Comparison of ENCODE assay signal across 8 cellular contexts in the genomic region with DNA sequence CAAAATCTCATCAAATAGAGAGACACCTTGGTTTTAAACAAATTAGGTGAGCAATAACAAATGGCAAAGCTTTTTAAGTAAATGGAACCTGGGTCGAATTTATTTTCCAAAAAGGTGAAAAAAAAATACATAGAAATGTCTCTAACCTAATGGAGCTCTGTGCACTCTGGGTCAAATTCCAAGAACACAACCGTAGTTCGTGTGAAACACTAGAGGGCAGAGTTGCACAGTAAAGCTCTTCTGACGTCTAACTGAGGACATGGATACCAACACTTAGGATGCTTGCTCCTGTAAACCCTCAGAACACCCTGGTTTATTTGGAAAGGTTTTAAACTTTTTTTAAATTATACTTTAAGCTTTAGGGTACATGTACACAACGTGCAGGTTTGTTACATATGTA.
DNase-seq lines count a peak whose midpoint lies in the region; ATAC-seq and FAIRE-seq lines count a peak whose summit lies in the region.

No MANE protein-coding gene starts in this region.

- no peak for FAIRE-seq in urothelium cell line (lab: Jason Lieb, UNC)

- DNase-seq in EL (peak; percentile 59), NCI-H524 (lab: John Stamatoyannopoulos, UW) (peak; percentile 57 to 80), astrocyte of the hippocampus (ENCODE audit: low read depth, low spot score) (peak; percentile 71), iris pigment epithelial cell (ENCODE audit: low read depth) (peak; percentile 70), urothelium cell line (ENCODE audit: low spot score) (peak; percentile 72)

- ATAC-seq in GM19468 (IDR thresholded peaks at IDR 0.05; ENCODE audit: extremely low read depth, unreplicated experiment): peak; percentile 65
- ATAC-seq in HG03520 (IDR thresholded peaks at IDR 0.05; ENCODE audit: unreplicated experiment): peak; percentile 71
- ATAC-seq in HG03457 (IDR thresholded peaks at IDR 0.05; ENCODE audit: unreplicated experiment): no peak
